Comparison of ENCODE assay signal across 17 cellular contexts in the genomic region with DNA sequence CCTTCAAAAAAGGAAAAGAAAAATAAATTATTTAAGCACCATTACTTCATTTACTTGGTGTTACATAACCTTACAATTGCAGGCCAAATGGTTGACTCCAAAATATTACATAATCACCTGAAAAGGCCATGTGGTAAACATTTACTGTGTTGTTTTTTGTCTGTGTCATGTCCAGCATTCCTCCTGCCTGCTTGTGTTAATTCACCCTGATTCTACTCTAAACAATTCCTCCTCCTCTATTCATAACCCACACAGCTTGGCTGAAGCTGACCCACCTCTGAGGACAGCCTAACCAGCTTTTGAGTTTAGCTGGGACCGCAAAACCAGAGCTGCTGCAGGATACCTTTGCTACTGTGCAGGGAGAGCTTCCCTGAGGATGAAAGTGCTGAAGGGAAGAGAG. TPM values are rescaled to one million over a fixed set of nuclear protein-coding genes. Genes with fewer than 3 reads are reported as not detected.
DNase-seq lines count a peak whose midpoint lies in the region; ATAC-seq and TF ChIP-seq lines count a peak whose summit lies in the region.
"Had no signal": no experiment of that assay in that cellular context is flagged by ENCODE, and none has a peak within 500 bp of the region (broad histone marks: within the 10 kb centered on the region; RNA-seq: fewer than 3 reads in every experiment).

No MANE protein-coding gene starts in this region.

- H3K9me3 ChIP-seq in AG04450 (ENCODE audit: control insufficient read depth, insufficient read depth, low read length) = no peaks in the 10 kb centered on the region
- H3K9me3 ChIP-seq: Peyer's patch, psoas muscle had no signal

- H3K27ac ChIP-seq in AG04450 (ENCODE audit: low read depth, low read length) (no peak overlapping the region), coronary artery (no peak overlapping the region)
- H3K27ac ChIP-seq: Peyer's patch, psoas muscle had no signal

- peak; percentile 51 for ATAC-seq in left ventricle myocardium superior
- no peak for ATAC-seq in GM18873 (IDR thresholded peaks at IDR 0.05; ENCODE audit: low FRiP score, unreplicated experiment)
- ATAC-seq in HG02798 (IDR thresholded peaks at IDR 0.05; ENCODE audit: poor library complexity, unreplicated experiment) = no peak
- no peak for ATAC-seq in GM18909 (IDR thresholded peaks at IDR 0.05; ENCODE audit: poor library complexity, unreplicated experiment)
- ATAC-seq: activated T-cell treated with anti-CD3 and anti-CD28 coated beads, Interleukin-2, amount 50 U/mL, for 72 hours; psoas muscle had no signal

- no peaks in the 10 kb centered on the region for H3K27me3 ChIP-seq in AG04450 (ENCODE audit: control insufficient read depth, insufficient read depth, low read length)
- H3K27me3 ChIP-seq: Peyer's patch had no signal

- H3K4me3 ChIP-seq in AG04450 (ENCODE audit: low read depth, low read length) (no peak overlapping the region), coronary artery (no peak overlapping the region)
- H3K4me3 ChIP-seq: lung, Peyer's patch, psoas muscle had no signal

- POLR2A ChIA-PET in AG04450 (lab: Yijun Ruan, JAX) = no interaction called here

- TF ChIP-seq CTCF in AG04450 (IDR thresholded peaks at IDR 0.05; ENCODE audit: low read depth, low read length) (no peak), coronary artery (IDR thresholded peaks at IDR 0.05) (no peak)

- intact Hi-C loops in left ventricle myocardium superior (cut with micrococcal nuclease) = loop anchor here (10.0 kb wide), 1 partner anchor 45 kb away; no protein-coding TSS in a partner anchor

- DNase-seq in AG04450 (ENCODE audit: low read depth, low spot score) (peak; percentile 39), EH (ENCODE audit: low read depth) (peak; percentile 60), amniotic epithelial cell (ENCODE audit: low read depth) (peak; percentile 86), left ventricle myocardium superior (no peak), coronary artery (ENCODE audit: low spot score) (no peak)
- DNase-seq: activated CD4-positive, alpha-beta T cell treated with anti-CD3 and anti-CD28 coated beads, Interleukin-2, amount 50 U/mL, for 4 hours; activated naive CD8-positive, alpha-beta T cell treated with anti-CD3 and anti-CD28 coated beads, Interleukin-2, amount 10 ng/mL, durations not matched to agents 7 days and 5 days; activated T-cell treated with anti-CD3 and anti-CD28 coated beads, Interleukin-2, amount 50 U/mL, for 72 hours; NCI-H1105; NCI-H2107; Peyer's patch; psoas muscle; SW 1271 had no signal

- CTCF ChIA-PET in AG04450 (lab: Charles Lee) = no interaction called here

RNA-seq across cellular contexts. Expression of a gene that starts 35.4 kb away (rescaled TPM):
- polyA plus RNA-seq in AG04450 (2011; rRNA removed) = 51.6 and 59.6 TPM in 2 replicates
- polyA minus RNA-seq in AG04450 (2011; rRNA and poly(A)+ RNA removed) = 47.1 and 55.9 TPM in 2 replicates
- 25.7 TPM for total RNA-seq in left ventricle myocardium superior

Comparison
In these comparisons a context has a peak if more than half of its experiments do, and no peak if none do; other contexts are left out.
1. DNase-seq: peak in AG04450 (single experiment), EH (single experiment) and amniotic epithelial cell (single experiment); none in left ventricle myocardium superior (single experiment) and coronary artery (single experiment).